ENCODE assay signal across 27 cellular contexts in the genomic region with DNA sequence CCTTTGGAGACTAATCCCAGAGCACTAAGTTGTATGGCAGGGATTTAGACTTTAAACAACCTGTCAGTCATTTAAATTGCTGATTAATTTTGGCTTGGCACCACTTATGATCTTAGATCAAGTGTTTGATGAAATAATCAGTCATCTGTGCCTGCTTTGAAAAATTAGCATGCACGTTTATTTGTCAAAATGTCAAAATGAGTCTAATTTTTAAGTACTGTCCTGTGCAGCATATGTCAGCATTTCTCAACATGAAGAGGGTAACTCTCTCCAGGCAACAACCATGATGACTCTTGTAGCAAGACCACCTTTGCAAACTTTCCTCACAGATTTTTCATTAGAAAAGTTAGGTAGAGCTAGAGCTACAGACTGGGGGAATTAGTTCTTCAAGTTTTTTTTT.
"Had no signal": no experiment of that assay in that cellular context is flagged by ENCODE, and none has a peak within 500 bp of the region (broad histone marks: within the 10 kb centered on the region; RNA-seq: fewer than 3 reads in every experiment).

No MANE protein-coding gene starts in this region.

- H3K36me3 ChIP-seq: stomach, suprapubic skin, thoracic aorta, thyroid gland, tibial artery, tibial nerve, transverse colon, upper lobe of left lung, upper lobe of right lung, uterus, vagina had no signal

- ATAC-seq: stimulated activated effector memory CD8-positive, alpha-beta T cell treated with anti-CD3 and anti-CD28 coated beads, Interleukin-12 subunit alpha, Interleukin-12 subunit beta, amount 100 ng/mL, for 72 hours; stimulated activated memory B cell treated with anti-CD40 and anti-IgM and Interleukin-4, amounts not matched to agents 10 μg/mL and 1 μg/mL and 100 μg/mL, for 72 hours; stimulated activated naive B cell treated with anti-CD40 and anti-IgM and Interleukin-4, amounts not matched to agents 10 μg/mL and 1 μg/mL and 100 μg/mL, for 72 hours; stimulated activated naive CD8-positive, alpha-beta T cell treated with anti-CD3 and anti-CD28 coated beads, Interleukin-15, amount 100 ng/mL, for 72 hours; stimulated activated naive CD8-positive, alpha-beta T cell treated with anti-CD3 and anti-CD28 coated beads, Interleukin-15, Interleukin-2, amounts not matched to agents 100 U/mL and 50 U/mL, for 24 hours; upper lobe of right lung had no signal

- DNase-seq: stimulated activated CD4-positive, alpha-beta T cell treated with anti-CD3 and anti-CD28 coated beads, Interleukin-2, amount 100 ng/mL, for 48 hours; stimulated activated CD4-positive, alpha-beta T cell treated with anti-CD3 and anti-CD28 coated beads, Interleukin-4, amount 100 ng/mL, for 1 hour; stimulated activated CD4-positive, alpha-beta T cell treated with anti-CD3 and anti-CD28 coated beads, Interleukin-4, amount 100 ng/mL, for 24 hours; stimulated activated CD4-positive, alpha-beta T cell treated with anti-CD3 and anti-CD28 coated beads, Interleukin-4, amount 100 ng/mL, for 4 hours; stimulated activated CD8-positive, alpha-beta memory T cell treated with anti-CD3 and anti-CD28 coated beads, Interleukin-4, amount 100 ng/mL, for 48 hours; stimulated activated naive B cell treated with anti-CD40 and anti-IgM and Interleukin-4, amounts not matched to agents 10 μg/mL and 1 μg/mL and 100 μg/mL, for 72 hours; stimulated activated naive CD4-positive, alpha-beta T cell; stimulated activated naive CD4-positive, alpha-beta T cell treated with Interleukin-2 at 50 U/mL for 16 hours; stimulated activated naive CD8-positive, alpha-beta T cell treated with anti-CD3 and anti-CD28 coated beads, Interleukin-15, amount 100 ng/mL, for 72 hours; stimulated activated naive CD8-positive, alpha-beta T cell treated with anti-CD3 and anti-CD28 coated beads, Interleukin-15, Interleukin-2, amounts not matched to agents 100 U/mL and 50 U/mL, for 24 hours; stomach; substantia nigra; testis; thyroid gland; tibial artery; transverse colon; trophoblast cell; upper lobe of right lung; uterus had no signal

- FAIRE-seq: urothelium cell line had no signal

- H3K9me3 ChIP-seq: stomach, suprapubic skin, testis, thoracic aorta, thyroid gland, tibial artery, tibial nerve, transverse colon, upper lobe of left lung, upper lobe of right lung, uterus, vagina had no signal

- H3K27ac ChIP-seq: stomach, suprapubic skin, testis, thoracic aorta, thyroid gland, tibial artery, tibial nerve, transverse colon, upper lobe of left lung, upper lobe of right lung, uterus, vagina had no signal

- H3K4me1 ChIP-seq: stomach, suprapubic skin, testis, thyroid gland, tibial artery, tibial nerve, transverse colon, upper lobe of left lung, upper lobe of right lung, uterus, vagina had no signal

- H3K4me3 ChIP-seq: stomach, suprapubic skin, testis, thoracic aorta, thyroid gland, tibial artery, tibial nerve, transverse colon, upper lobe of left lung, upper lobe of right lung, uterus, vagina had no signal

- H3K27me3 ChIP-seq: stomach, suprapubic skin, testis, thyroid gland, tibial artery, tibial nerve, transverse colon, upper lobe of left lung, upper lobe of right lung, uterus, vagina had no signal
